ENCODE assay signal across 1 cellular context in the genomic region with DNA sequence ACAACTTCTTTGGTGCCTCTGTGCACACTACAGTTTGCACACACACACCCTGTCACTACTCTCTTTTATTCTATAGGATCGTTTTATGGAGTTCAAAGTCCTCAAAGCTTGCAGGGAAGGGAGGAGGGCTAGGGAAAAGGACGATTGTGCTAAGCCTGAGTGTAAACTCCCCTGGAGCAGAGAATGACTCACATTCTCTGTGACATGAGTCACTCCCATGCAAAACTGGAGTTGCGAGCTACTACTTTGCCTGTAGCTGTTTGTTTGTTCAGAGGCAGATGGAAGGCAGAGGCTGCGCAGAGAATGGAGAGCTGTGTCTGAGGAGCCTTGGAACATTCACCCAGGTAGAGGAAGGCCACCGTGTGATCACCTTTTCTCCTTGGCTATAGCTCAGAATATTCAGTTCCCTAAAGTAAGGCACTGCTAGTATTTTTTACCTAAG.
TF ChIP-seq lines count a peak whose summit lies in the region.

No MANE protein-coding gene starts in this region.

TF ChIP-seq in H1, 55 proteins besides CTCF, POLR2A, EP300 and RAD21 (continued from another document):
- TF ChIP-seq, protein P1, sequence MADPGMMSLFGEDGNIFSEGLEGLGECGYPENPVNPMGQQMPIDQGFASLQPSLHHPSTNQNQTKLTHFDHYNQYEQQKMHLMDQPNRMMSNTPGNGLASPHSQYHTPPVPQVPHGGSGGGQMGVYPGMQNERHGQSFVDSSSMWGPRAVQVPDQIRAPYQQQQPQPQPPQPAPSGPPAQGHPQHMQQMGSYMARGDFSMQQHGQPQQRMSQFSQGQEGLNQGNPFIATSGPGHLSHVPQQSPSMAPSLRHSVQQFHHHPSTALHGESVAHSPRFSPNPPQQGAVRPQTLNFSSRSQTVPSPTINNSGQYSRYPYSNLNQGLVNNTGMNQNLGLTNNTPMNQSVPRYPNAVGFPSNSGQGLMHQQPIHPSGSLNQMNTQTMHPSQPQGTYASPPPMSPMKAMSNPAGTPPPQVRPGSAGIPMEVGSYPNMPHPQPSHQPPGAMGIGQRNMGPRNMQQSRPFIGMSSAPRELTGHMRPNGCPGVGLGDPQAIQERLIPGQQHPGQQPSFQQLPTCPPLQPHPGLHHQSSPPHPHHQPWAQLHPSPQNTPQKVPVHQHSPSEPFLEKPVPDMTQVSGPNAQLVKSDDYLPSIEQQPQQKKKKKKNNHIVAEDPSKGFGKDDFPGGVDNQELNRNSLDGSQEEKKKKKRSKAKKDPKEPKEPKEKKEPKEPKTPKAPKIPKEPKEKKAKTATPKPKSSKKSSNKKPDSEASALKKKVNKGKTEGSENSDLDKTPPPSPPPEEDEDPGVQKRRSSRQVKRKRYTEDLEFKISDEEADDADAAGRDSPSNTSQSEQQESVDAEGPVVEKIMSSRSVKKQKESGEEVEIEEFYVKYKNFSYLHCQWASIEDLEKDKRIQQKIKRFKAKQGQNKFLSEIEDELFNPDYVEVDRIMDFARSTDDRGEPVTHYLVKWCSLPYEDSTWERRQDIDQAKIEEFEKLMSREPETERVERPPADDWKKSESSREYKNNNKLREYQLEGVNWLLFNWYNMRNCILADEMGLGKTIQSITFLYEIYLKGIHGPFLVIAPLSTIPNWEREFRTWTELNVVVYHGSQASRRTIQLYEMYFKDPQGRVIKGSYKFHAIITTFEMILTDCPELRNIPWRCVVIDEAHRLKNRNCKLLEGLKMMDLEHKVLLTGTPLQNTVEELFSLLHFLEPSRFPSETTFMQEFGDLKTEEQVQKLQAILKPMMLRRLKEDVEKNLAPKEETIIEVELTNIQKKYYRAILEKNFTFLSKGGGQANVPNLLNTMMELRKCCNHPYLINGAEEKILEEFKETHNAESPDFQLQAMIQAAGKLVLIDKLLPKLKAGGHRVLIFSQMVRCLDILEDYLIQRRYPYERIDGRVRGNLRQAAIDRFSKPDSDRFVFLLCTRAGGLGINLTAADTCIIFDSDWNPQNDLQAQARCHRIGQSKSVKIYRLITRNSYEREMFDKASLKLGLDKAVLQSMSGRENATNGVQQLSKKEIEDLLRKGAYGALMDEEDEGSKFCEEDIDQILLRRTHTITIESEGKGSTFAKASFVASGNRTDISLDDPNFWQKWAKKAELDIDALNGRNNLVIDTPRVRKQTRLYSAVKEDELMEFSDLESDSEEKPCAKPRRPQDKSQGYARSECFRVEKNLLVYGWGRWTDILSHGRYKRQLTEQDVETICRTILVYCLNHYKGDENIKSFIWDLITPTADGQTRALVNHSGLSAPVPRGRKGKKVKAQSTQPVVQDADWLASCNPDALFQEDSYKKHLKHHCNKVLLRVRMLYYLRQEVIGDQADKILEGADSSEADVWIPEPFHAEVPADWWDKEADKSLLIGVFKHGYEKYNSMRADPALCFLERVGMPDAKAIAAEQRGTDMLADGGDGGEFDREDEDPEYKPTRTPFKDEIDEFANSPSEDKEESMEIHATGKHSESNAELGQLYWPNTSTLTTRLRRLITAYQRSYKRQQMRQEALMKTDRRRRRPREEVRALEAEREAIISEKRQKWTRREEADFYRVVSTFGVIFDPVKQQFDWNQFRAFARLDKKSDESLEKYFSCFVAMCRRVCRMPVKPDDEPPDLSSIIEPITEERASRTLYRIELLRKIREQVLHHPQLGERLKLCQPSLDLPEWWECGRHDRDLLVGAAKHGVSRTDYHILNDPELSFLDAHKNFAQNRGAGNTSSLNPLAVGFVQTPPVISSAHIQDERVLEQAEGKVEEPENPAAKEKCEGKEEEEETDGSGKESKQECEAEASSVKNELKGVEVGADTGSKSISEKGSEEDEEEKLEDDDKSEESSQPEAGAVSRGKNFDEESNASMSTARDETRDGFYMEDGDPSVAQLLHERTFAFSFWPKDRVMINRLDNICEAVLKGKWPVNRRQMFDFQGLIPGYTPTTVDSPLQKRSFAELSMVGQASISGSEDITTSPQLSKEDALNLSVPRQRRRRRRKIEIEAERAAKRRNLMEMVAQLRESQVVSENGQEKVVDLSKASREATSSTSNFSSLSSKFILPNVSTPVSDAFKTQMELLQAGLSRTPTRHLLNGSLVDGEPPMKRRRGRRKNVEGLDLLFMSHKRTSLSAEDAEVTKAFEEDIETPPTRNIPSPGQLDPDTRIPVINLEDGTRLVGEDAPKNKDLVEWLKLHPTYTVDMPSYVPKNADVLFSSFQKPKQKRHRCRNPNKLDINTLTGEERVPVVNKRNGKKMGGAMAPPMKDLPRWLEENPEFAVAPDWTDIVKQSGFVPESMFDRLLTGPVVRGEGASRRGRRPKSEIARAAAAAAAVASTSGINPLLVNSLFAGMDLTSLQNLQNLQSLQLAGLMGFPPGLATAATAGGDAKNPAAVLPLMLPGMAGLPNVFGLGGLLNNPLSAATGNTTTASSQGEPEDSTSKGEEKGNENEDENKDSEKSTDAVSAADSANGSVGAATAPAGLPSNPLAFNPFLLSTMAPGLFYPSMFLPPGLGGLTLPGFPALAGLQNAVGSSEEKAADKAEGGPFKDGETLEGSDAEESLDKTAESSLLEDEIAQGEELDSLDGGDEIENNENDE (IDR thresholded peaks at IDR 0.05; ENCODE audit: insufficient replicate concordance, low read length), result no peak
- TF ChIP-seq EGR1 (IDR thresholded peaks at IDR 0.05; ENCODE audit: borderline replicate concordance, low read depth, low read length) (no peak), POLR2AphosphoS5 (IDR thresholded peaks at IDR 0.05; ENCODE audit: low read depth, low read length) (no peak), SP1 (IDR thresholded peaks at IDR 0.05; ENCODE audit: low read depth, low read length) (peak; percentile 16; the same call in 1 of the 2 replicates), NRF1 (IDR thresholded peaks at IDR 0.05; ENCODE audit: low read depth, low read length) (no peak), TEAD4 (IDR thresholded peaks at IDR 0.05; ENCODE audit: low read depth, low read length) (peak; percentile 65), TAF1 (IDR thresholded peaks at IDR 0.05; ENCODE audit: low read depth, low read length) (no peak), KDM5A (IDR thresholded peaks at IDR 0.05; ENCODE audit: low read length) (no peak), EZH2 (IDR thresholded peaks at IDR 0.05; ENCODE audit: low read depth, low read length, severe bottlenecking) (no peak), JUN (IDR thresholded peaks at IDR 0.05; ENCODE audit: low read depth, low read length) (peak; percentile 85), RNF2 (IDR thresholded peaks at IDR 0.05; ENCODE audit: borderline replicate concordance, low read depth, low read length, missing control alignments, poor library complexity, severe bottlenecking) (no peak), CHD2 (IDR thresholded peaks at IDR 0.05; ENCODE audit: low read length) (no peak), SIRT6 (IDR thresholded peaks at IDR 0.05; ENCODE audit: low read length) (no peak), JUND (IDR thresholded peaks at IDR 0.05; ENCODE audit: low read length) (peak; percentile 97)
